ENCODE assay signal across 1 cellular context in genomic region chr7:74658171-74659004, GRCh38.
A peak's percentile ranks its signal among the peaks of the same experiment; 100 is the strongest.
TF ChIP-seq lines count a peak whose summit lies in the region.

No MANE protein-coding gene starts in this region.

TF ChIP-seq in HEK293, 187 proteins besides CTCF, POLR2A, EP300 and RAD21 (continued from another document):
- TF ChIP-seq ZNF518A (tag by site-specific recombination; conservative IDR thresholded peaks at IDR 0.05; ENCODE audit: low read depth): no peak
- TF ChIP-seq ZNF221 (tag by site-specific recombination; IDR thresholded peaks at IDR 0.05; ENCODE audit: borderline replicate concordance): no peak
- no peak for TF ChIP-seq RBAK (tag by site-specific recombination; IDR thresholded peaks at IDR 0.05)
- TF ChIP-seq, protein P1, sequence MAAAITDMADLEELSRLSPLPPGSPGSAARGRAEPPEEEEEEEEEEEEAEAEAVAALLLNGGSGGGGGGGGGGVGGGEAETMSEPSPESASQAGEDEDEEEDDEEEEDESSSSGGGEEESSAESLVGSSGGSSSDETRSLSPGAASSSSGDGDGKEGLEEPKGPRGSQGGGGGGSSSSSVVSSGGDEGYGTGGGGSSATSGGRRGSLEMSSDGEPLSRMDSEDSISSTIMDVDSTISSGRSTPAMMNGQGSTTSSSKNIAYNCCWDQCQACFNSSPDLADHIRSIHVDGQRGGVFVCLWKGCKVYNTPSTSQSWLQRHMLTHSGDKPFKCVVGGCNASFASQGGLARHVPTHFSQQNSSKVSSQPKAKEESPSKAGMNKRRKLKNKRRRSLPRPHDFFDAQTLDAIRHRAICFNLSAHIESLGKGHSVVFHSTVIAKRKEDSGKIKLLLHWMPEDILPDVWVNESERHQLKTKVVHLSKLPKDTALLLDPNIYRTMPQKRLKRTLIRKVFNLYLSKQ (tag by site-specific recombination; IDR thresholded peaks at IDR 0.05; ENCODE audit: borderline replicate concordance): no peak
- TF ChIP-seq KLF16 (tag by site-specific recombination; IDR thresholded peaks at IDR 0.05): no peak
- no peak for TF ChIP-seq ZFP69B (tag by site-specific recombination; IDR thresholded peaks at IDR 0.05)
- no peak for TF ChIP-seq GLI2 (tag by site-specific recombination; IDR thresholded peaks at IDR 0.05; ENCODE audit: borderline replicate concordance, low read depth)
- TF ChIP-seq, protein P2, sequence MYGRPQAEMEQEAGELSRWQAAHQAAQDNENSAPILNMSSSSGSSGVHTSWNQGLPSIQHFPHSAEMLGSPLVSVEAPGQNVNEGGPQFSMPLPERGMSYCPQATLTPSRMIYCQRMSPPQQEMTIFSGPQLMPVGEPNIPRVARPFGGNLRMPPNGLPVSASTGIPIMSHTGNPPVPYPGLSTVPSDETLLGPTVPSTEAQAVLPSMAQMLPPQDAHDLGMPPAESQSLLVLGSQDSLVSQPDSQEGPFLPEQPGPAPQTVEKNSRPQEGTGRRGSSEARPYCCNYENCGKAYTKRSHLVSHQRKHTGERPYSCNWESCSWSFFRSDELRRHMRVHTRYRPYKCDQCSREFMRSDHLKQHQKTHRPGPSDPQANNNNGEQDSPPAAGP (tag by site-specific recombination; IDR thresholded peaks at IDR 0.05): no peak
- no peak for TF ChIP-seq ZNF76 (tag by site-specific recombination; IDR thresholded peaks at IDR 0.05; ENCODE audit: borderline replicate concordance, low read depth)
- TF ChIP-seq ZNF558 (tag by site-specific recombination; IDR thresholded peaks at IDR 0.05): no peak
- TF ChIP-seq ZNF214 (tag by site-specific recombination; IDR thresholded peaks at IDR 0.05; ENCODE audit: borderline replicate concordance): no peak
- TF ChIP-seq ZFP3 (tag by site-specific recombination; IDR thresholded peaks at IDR 0.05; ENCODE audit: low read depth): no peak
- no peak for TF ChIP-seq ZBTB1 (tag by site-specific recombination; IDR thresholded peaks at IDR 0.05)
- peak; percentile 78 for TF ChIP-seq ZNF335 (tag by site-specific recombination; conservative IDR thresholded peaks at IDR 0.05)
- TF ChIP-seq ZNF660 (tag by site-specific recombination; IDR thresholded peaks at IDR 0.05): no peak
- no peak for TF ChIP-seq ZNF239 (tag by site-specific recombination; IDR thresholded peaks at IDR 0.05)
- TF ChIP-seq ZNF600 (tag by site-specific recombination; IDR thresholded peaks at IDR 0.05): peak; percentile 12; the same call in 1 of the 2 replicates
- TF ChIP-seq SP2 (tag by site-specific recombination; IDR thresholded peaks at IDR 0.05): no peak
- TF ChIP-seq ZNF140 (tag by site-specific recombination; IDR thresholded peaks at IDR 0.05): no peak
- TF ChIP-seq, protein P3, sequence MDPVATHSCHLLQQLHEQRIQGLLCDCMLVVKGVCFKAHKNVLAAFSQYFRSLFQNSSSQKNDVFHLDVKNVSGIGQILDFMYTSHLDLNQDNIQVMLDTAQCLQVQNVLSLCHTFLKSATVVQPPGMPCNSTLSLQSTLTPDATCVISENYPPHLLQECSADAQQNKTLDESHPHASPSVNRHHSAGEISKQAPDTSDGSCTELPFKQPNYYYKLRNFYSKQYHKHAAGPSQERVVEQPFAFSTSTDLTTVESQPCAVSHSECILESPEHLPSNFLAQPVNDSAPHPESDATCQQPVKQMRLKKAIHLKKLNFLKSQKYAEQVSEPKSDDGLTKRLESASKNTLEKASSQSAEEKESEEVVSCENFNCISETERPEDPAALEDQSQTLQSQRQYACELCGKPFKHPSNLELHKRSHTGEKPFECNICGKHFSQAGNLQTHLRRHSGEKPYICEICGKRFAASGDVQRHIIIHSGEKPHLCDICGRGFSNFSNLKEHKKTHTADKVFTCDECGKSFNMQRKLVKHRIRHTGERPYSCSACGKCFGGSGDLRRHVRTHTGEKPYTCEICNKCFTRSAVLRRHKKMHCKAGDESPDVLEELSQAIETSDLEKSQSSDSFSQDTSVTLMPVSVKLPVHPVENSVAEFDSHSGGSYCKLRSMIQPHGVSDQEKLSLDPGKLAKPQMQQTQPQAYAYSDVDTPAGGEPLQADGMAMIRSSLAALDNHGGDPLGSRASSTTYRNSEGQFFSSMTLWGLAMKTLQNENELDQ (tag by site-specific recombination; IDR thresholded peaks at IDR 0.05; ENCODE audit: low read depth): no peak
- TF ChIP-seq PRDM1 (tag by site-specific recombination; IDR thresholded peaks at IDR 0.05): peak; percentile 86
- no peak for TF ChIP-seq SCRT1 (tag by site-specific recombination; IDR thresholded peaks at IDR 0.05; ENCODE audit: borderline replicate concordance)
- no peak for TF ChIP-seq ZNF114 (tag by site-specific recombination; IDR thresholded peaks at IDR 0.05)
- peak; percentile 61 for TF ChIP-seq KLF10 (tag by site-specific recombination; IDR thresholded peaks at IDR 0.05)
- TF ChIP-seq ZBTB48 (tag by site-specific recombination; IDR thresholded peaks at IDR 0.05): no peak
- no peak for TF ChIP-seq ZNF639 (tag by site-specific recombination; IDR thresholded peaks at IDR 0.05)
- TF ChIP-seq ELK4 (IDR thresholded peaks at IDR 0.05; ENCODE audit: borderline replicate concordance, low read depth, low read length): no peak
- TF ChIP-seq SCRT2 (tag by site-specific recombination; IDR thresholded peaks at IDR 0.05): no peak
- TF ChIP-seq ZSCAN23 (tag by site-specific recombination; IDR thresholded peaks at IDR 0.05): no peak
- no peak for TF ChIP-seq ZNF133 (tag by site-specific recombination; IDR thresholded peaks at IDR 0.05)
- no peak for TF ChIP-seq GLIS1 (tag by site-specific recombination; IDR thresholded peaks at IDR 0.05)
- TF ChIP-seq ZNF146 (tag by site-specific recombination; IDR thresholded peaks at IDR 0.05): no peak
- TF ChIP-seq ZNF16 (tag by site-specific recombination; IDR thresholded peaks at IDR 0.05; ENCODE audit: low read depth): no peak
- TF ChIP-seq ZNF175 (tag by site-specific recombination; IDR thresholded peaks at IDR 0.05): no peak
- 0 out of 2 replicates have a peak, but pooled peaks have one; percentile 24 for TF ChIP-seq ZNF341 (tag by site-specific recombination; IDR thresholded peaks at IDR 0.05; ENCODE audit: low read depth)
- no peak for TF ChIP-seq ZEB2 (tag by site-specific recombination; IDR thresholded peaks at IDR 0.05)
- TF ChIP-seq, protein P4, sequence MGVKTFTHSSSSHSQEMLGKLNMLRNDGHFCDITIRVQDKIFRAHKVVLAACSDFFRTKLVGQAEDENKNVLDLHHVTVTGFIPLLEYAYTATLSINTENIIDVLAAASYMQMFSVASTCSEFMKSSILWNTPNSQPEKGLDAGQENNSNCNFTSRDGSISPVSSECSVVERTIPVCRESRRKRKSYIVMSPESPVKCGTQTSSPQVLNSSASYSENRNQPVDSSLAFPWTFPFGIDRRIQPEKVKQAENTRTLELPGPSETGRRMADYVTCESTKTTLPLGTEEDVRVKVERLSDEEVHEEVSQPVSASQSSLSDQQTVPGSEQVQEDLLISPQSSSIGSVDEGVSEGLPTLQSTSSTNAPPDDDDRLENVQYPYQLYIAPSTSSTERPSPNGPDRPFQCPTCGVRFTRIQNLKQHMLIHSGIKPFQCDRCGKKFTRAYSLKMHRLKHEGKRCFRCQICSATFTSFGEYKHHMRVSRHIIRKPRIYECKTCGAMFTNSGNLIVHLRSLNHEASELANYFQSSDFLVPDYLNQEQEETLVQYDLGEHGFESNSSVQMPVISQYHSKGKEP (tag by site-specific recombination; IDR thresholded peaks at IDR 0.05): no peak
- TF ChIP-seq GLIS2 (tag by site-specific recombination; IDR thresholded peaks at IDR 0.05): no peak
- TF ChIP-seq OSR2 (tag by site-specific recombination; IDR thresholded peaks at IDR 0.05): no peak
